ENCODE assay signal across 14 cellular contexts in genomic region chr7:139733751-139734150, GRCh38. TPM values are rescaled to one million over a fixed set of nuclear protein-coding genes. Genes with fewer than 3 reads are reported as not detected.
DNase-seq lines count a peak whose midpoint lies in the region; ATAC-seq and TF ChIP-seq lines count a peak whose summit lies in the region.
"Had no signal": no experiment of that assay in that cellular context is flagged by ENCODE, and none has a peak within 500 bp of the region (broad histone marks: within the 10 kb centered on the region; RNA-seq: fewer than 3 reads in every experiment).

No MANE protein-coding gene starts in this region.

- H3K4me1 Mint-ChIP-seq in natural killer cell = peaks cover 92 to 96% of the 10 kb centered on the region in 2 donors
- peaks cover 79 to 83% of the 10 kb centered on the region in 2 donors for H3K4me1 Mint-ChIP-seq in natural killer cell treated with Interleukin-12 subunit alpha and Interleukin-12 subunit beta and Interleukin-15 and Interleukin-18, amount 100 ng/mL, for 72 hours (ENCODE audit: low read depth in 2 of 2)

- intact Hi-C loops in natural killer cell (cut with micrococcal nuclease) = no loop called here
- intact Hi-C loops in prostate gland (cut with DNase I) = no loop called here

- H3K27me3 Mint-ChIP-seq in natural killer cell (ENCODE audit: low read depth in 2 of 2) = no peaks in the 10 kb centered on the region
- no peaks in the 10 kb centered on the region for H3K27me3 Mint-ChIP-seq in natural killer cell treated with Interleukin-12 subunit alpha and Interleukin-12 subunit beta and Interleukin-15 and Interleukin-18, amount 100 ng/mL, for 72 hours
- H3K27me3 Mint-ChIP-seq: activated naive CD4-positive, alpha-beta T cell treated with anti-CD3 and anti-CD28 coated beads, Interleukin-2, amount 10 ng/mL, durations not matched to agents 7 days and 5 days had no signal

- no peaks in the 10 kb centered on the region for H3K36me3 Mint-ChIP-seq in natural killer cell
- H3K36me3 Mint-ChIP-seq in natural killer cell treated with Interleukin-12 subunit alpha and Interleukin-12 subunit beta and Interleukin-15 and Interleukin-18, amount 100 ng/mL, for 72 hours = peaks cover 24% of the 10 kb centered on the region

- 89% methylated on average over 7 of the region's 7 CpGs for WGBS in prostate gland

- H3K36me3 ChIP-seq in prostate gland = no peaks in the 10 kb centered on the region
- H3K36me3 ChIP-seq: HAP-1 had no signal

- no peaks in the 10 kb centered on the region for H3K9me3 Mint-ChIP-seq in natural killer cell
- H3K9me3 Mint-ChIP-seq in natural killer cell treated with Interleukin-12 subunit alpha and Interleukin-12 subunit beta and Interleukin-15 and Interleukin-18, amount 100 ng/mL, for 72 hours = no peaks in the 10 kb centered on the region
- H3K9me3 Mint-ChIP-seq: activated naive CD4-positive, alpha-beta T cell treated with anti-CD3 and anti-CD28 coated beads, Interleukin-2, amount 10 ng/mL, durations not matched to agents 7 days and 5 days had no signal

- DNase-seq in natural killer cell (no peak), epithelial cell of esophagus (ENCODE audit: low read depth) (peak; percentile 44), prostate gland (ENCODE audit: low spot score) (no peak), DMS153 (lab: John Stamatoyannopoulos, UW) (no peak), HPDE6-E6E7 (ENCODE audit: extremely low spot score) (no peak)
- DNase-seq in natural killer cell treated with Interleukin-12 subunit alpha and Interleukin-12 subunit beta and Interleukin-15 and Interleukin-18, amount 100 ng/mL, for 72 hours (ENCODE audit: low spot score) = no peak
- DNase-seq in effector CD4-positive, alpha-beta T cell = no peak
- DNase-seq: activated naive CD4-positive, alpha-beta T cell treated with anti-CD3 and anti-CD28 coated beads, Interleukin-2, amount 10 ng/mL, durations not matched to agents 7 days and 5 days; Caco-2; left colon; NCI-H2081 treated with DMSO at 0.1 percent for 48 hours had no signal

- peak overlapping the region; percentile 56 to 84 for H3K27ac Mint-ChIP-seq in natural killer cell
- H3K27ac Mint-ChIP-seq in natural killer cell treated with Interleukin-12 subunit alpha and Interleukin-12 subunit beta and Interleukin-15 and Interleukin-18, amount 100 ng/mL, for 72 hours = peak overlapping the region in 1 of 2 donors; percentile 27
- H3K27ac Mint-ChIP-seq: activated naive CD4-positive, alpha-beta T cell treated with anti-CD3 and anti-CD28 coated beads, Interleukin-2, amount 10 ng/mL, durations not matched to agents 7 days and 5 days had no signal

- ATAC-seq in natural killer cell = no peak
- no peak for ATAC-seq in natural killer cell treated with Interleukin-12 subunit alpha and Interleukin-12 subunit beta and Interleukin-15 and Interleukin-18, amount 100 ng/mL, for 72 hours
- ATAC-seq in HG03442 (IDR thresholded peaks at IDR 0.05; ENCODE audit: unreplicated experiment) = no peak
- ATAC-seq: left colon had no signal

- H3K4me1 ChIP-seq in prostate gland (replicated peaks) = peaks cover 15% of the 10 kb centered on the region
- H3K4me1 ChIP-seq: HAP-1 had no signal

- no peaks in the 10 kb centered on the region for H3K27me3 ChIP-seq in prostate gland (replicated peaks; ENCODE audit: insufficient read depth)
- H3K27me3 ChIP-seq: testis had no signal

- no peaks in the 10 kb centered on the region for H3K9me3 ChIP-seq in prostate gland
- H3K9me3 ChIP-seq: Caco-2, HAP-1, testis had no signal

- peak overlapping the region; percentile 37 to 41 for H3K27ac ChIP-seq in prostate gland

- TF ChIP-seq POLR2A in prostate gland (IDR thresholded peaks at IDR 0.05) = no peak

- TF ChIP-seq CTCF in natural killer cell (IDR thresholded peaks at IDR 0.05) (no peak), epithelial cell of esophagus (IDR thresholded peaks at IDR 0.05; ENCODE audit: insufficient read depth, low read depth, low read length, missing control alignments) (no peak), prostate gland (IDR thresholded peaks at IDR 0.05) (no peak)

- no peak overlapping the region for H3K4me3 Mint-ChIP-seq in natural killer cell
- no peak overlapping the region for H3K4me3 Mint-ChIP-seq in natural killer cell treated with Interleukin-12 subunit alpha and Interleukin-12 subunit beta and Interleukin-15 and Interleukin-18, amount 100 ng/mL, for 72 hours
- H3K4me3 Mint-ChIP-seq: activated naive CD4-positive, alpha-beta T cell treated with anti-CD3 and anti-CD28 coated beads, Interleukin-2, amount 10 ng/mL, durations not matched to agents 7 days and 5 days had no signal

- H3K4me3 ChIP-seq in epithelial cell of esophagus (ENCODE audit: low read length) (no peak overlapping the region), prostate gland (no peak overlapping the region)
- H3K4me3 ChIP-seq: HAP-1, testis had no signal

RNA-seq across cellular contexts. Expression of gene HIPK2, which starts 44.0 kb away (rescaled TPM):
- 100 to 1,000 TPM; 127 to 145 (median 144) TPM for total RNA-seq in natural killer cell
- total RNA-seq in natural killer cell treated with Interleukin-12 subunit alpha and Interleukin-12 subunit beta and Interleukin-15 and Interleukin-18, amount 100 ng/mL, for 72 hours = 100 to 1,000 TPM; 152 to 245 TPM
- total RNA-seq in prostate gland = 10 to 100 TPM; 54.4 to 72.7 TPM
